8 cellular contexts compared by ENCODE assay signal in genomic region chr15:92625297-92625980, GRCh38. TPM values are rescaled to one million over a fixed set of nuclear protein-coding genes. Genes with fewer than 3 reads are reported as not detected.
DNase-seq lines count a peak whose midpoint lies in the region; ATAC-seq and TF ChIP-seq lines count a peak whose summit lies in the region.

No MANE protein-coding gene starts in this region.

- no peak overlapping the region for H3K27ac ChIP-seq in spleen
- H3K27ac ChIP-seq in upper lobe of left lung, result peak overlapping the region in 1 of 4 donors; percentile 36

- TF ChIP-seq CTCF in chondrocyte (IDR thresholded peaks at IDR 0.05) (peak; percentile 60), spleen (IDR thresholded peaks at IDR 0.05 in 8 of 11, conservative IDR thresholded peaks at IDR 0.05 in 3 of 11) (no peak), upper lobe of left lung (IDR thresholded peaks at IDR 0.05) (no peak)

- no peaks in the 10 kb centered on the region for H3K27me3 Mint-ChIP-seq in chondrocyte (ENCODE audit: low read depth)
- peaks cover 11 to 15% of the 10 kb centered on the region in 2 donors for H3K27me3 Mint-ChIP-seq in stimulated activated naive B cell treated with anti-CD40 and anti-IgM and Interleukin-4, amounts not matched to agents 10 μg/mL and 1 μg/mL and 100 μg/mL, for 72 hours

- H3K36me3 Mint-ChIP-seq in chondrocyte (ENCODE audit: low read depth), result peaks cover 9% of the 10 kb centered on the region
- H3K36me3 Mint-ChIP-seq in stimulated activated naive B cell treated with anti-CD40 and anti-IgM and Interleukin-4, amounts not matched to agents 10 μg/mL and 1 μg/mL and 100 μg/mL, for 72 hours, result no peaks in the 10 kb centered on the region

- no peaks in the 10 kb centered on the region for H3K9me3 ChIP-seq in spleen
- no peaks in the 10 kb centered on the region for H3K9me3 ChIP-seq in upper lobe of left lung

- ATAC-seq in HG03342 (IDR thresholded peaks at IDR 0.05; ENCODE audit: unreplicated experiment) (peak; percentile 73), upper lobe of left lung (ENCODE audit: low FRiP score in 2 of 2) (no peak)
- peak; percentile 76 to 82 for ATAC-seq in stimulated activated naive B cell treated with anti-CD40 and anti-IgM and Interleukin-4, amounts not matched to agents 10 μg/mL and 1 μg/mL and 100 μg/mL, for 72 hours (replicated peaks)

- WGBS in spleen, 5 donors, result 53 to 73% (median 56%) methylated on average over 3 of the region's 3 CpGs
- WGBS in upper lobe of left lung, 2 donors, result 55 to 68% methylated on average over 3 of the region's 3 CpGs

- no peak for TF ChIP-seq POLR2A in spleen (IDR thresholded peaks at IDR 0.05)
- no peak for TF ChIP-seq POLR2A in upper lobe of left lung (IDR thresholded peaks at IDR 0.05)

- intact Hi-C loops in spleen (cut with DNase I; ENCODE audit: low total_unique reads), result no loop called here

- H3K4me1 ChIP-seq in spleen (peaks cover 0 to 13% (median 0%) of the 10 kb centered on the region in 6 donors), upper lobe of left lung (peaks cover 8 to 14% (median 13%) of the 10 kb centered on the region in 4 donors)

- TF ChIP-seq EP300 in upper lobe of left lung (IDR thresholded peaks at IDR 0.05), result no peak

- H3K9me3 Mint-ChIP-seq in chondrocyte (ENCODE audit: low read depth), result no peaks in the 10 kb centered on the region
- peaks cover 0 to 1% of the 10 kb centered on the region in 2 donors for H3K9me3 Mint-ChIP-seq in stimulated activated naive B cell treated with anti-CD40 and anti-IgM and Interleukin-4, amounts not matched to agents 10 μg/mL and 1 μg/mL and 100 μg/mL, for 72 hours

- peak overlapping the region; percentile 78 for H3K27ac Mint-ChIP-seq in chondrocyte (ENCODE audit: unreplicated experiment)
- H3K27ac Mint-ChIP-seq in stimulated activated naive B cell treated with anti-CD40 and anti-IgM and Interleukin-4, amounts not matched to agents 10 μg/mL and 1 μg/mL and 100 μg/mL, for 72 hours, result no peak overlapping the region

- H3K27me3 ChIP-seq in spleen (replicated peaks in 1 of 7) (no peaks in the 10 kb centered on the region), upper lobe of left lung (no peaks in the 10 kb centered on the region)

- DNase-seq in stimulated activated CD4-positive, alpha-beta T cell treated with anti-CD3 and anti-CD28 coated beads, Interleukin-15, amount 100 ng/mL, for 24 hours, result peak; percentile 48
- no peak for DNase-seq in stimulated activated CD4-positive, alpha-beta T cell treated with anti-CD3 and anti-CD28 coated beads, Interleukin-4, amount 100 ng/mL, for 1 hour
- no peak for DNase-seq in chondrocyte (ENCODE audit: low spot score)
- DNase-seq in stimulated activated naive B cell treated with anti-CD40 and anti-IgM and Interleukin-4, amounts not matched to agents 10 μg/mL and 1 μg/mL and 100 μg/mL, for 72 hours, result no peak
- DNase-seq in spleen, result no peak
- DNase-seq in upper lobe of left lung, result no peak
- DNase-seq in stimulated activated CD4-positive, alpha-beta T cell treated with anti-CD3 and anti-CD28 coated beads, Interleukin-2, amount 100 ng/mL, for 24 hours, result no peak

- peaks cover 0 to 9% (median 0%) of the 10 kb centered on the region in 6 donors for H3K36me3 ChIP-seq in spleen
- peaks cover 0 to 3% (median 0%) of the 10 kb centered on the region in 4 donors for H3K36me3 ChIP-seq in upper lobe of left lung

- H3K4me1 Mint-ChIP-seq in chondrocyte (ENCODE audit: low read depth), result peaks cover 56% of the 10 kb centered on the region
- peaks cover 7% of the 10 kb centered on the region in 2 donors for H3K4me1 Mint-ChIP-seq in stimulated activated naive B cell treated with anti-CD40 and anti-IgM and Interleukin-4, amounts not matched to agents 10 μg/mL and 1 μg/mL and 100 μg/mL, for 72 hours

- no peak overlapping the region for H3K4me3 ChIP-seq in spleen
- H3K4me3 ChIP-seq in upper lobe of left lung, result no peak overlapping the region

- no peak overlapping the region for H3K4me3 Mint-ChIP-seq in chondrocyte (ENCODE audit: unreplicated experiment)
- no peak overlapping the region for H3K4me3 Mint-ChIP-seq in stimulated activated naive B cell treated with anti-CD40 and anti-IgM and Interleukin-4, amounts not matched to agents 10 μg/mL and 1 μg/mL and 100 μg/mL, for 72 hours

RNA-seq across cellular contexts. Expression of gene FAM174B, which starts 30.1 kb away (rescaled TPM):
- total RNA-seq in chondrocyte, result 11.0 to 24.0 TPM (median 21.9 TPM) in 3 replicates
- total RNA-seq in spleen, result 10 to 100 TPM in 4 of 7 donors, 1 to 10 TPM in 3; 7.4 to 17.9 (median 11.2) TPM
- 1 to 10 TPM; 2.1 to 4.8 (median 3.9) TPM for polyA plus RNA-seq in spleen
- 100 to 1,000 TPM in 1 of 6 donors, 10 to 100 TPM in 5; 54.5 to 109 (median 67.5) TPM for total RNA-seq in upper lobe of left lung

Comparison
In these comparisons a context has a peak if more than half of its experiments do, and no peak if none do; other contexts are left out.
1. ATAC-seq: peak in HG03342 (single experiment) and stimulated activated naive B cell treated with anti-CD40 and anti-IgM and Interleukin-4, amounts not matched to agents 10 μg/mL and 1 μg/mL and 100 μg/mL, for 72 hours (2 of 2); none in upper lobe of left lung (0 of 2).